18 cellular contexts compared by ENCODE assay signal in genomic region chr2:111665551-111666116, GRCh38.
DNase-seq lines count a peak whose midpoint lies in the region; ATAC-seq and TF ChIP-seq lines count a peak whose summit lies in the region.
"Had no signal": no experiment of that assay in that cellular context is flagged by ENCODE, and none has a peak within 500 bp of the region (broad histone marks: within the 10 kb centered on the region; RNA-seq: fewer than 3 reads in every experiment).

No MANE protein-coding gene starts in this region.

- no peaks in the 10 kb centered on the region for H4K20me1 ChIP-seq in DND-41 (ENCODE audit: insufficient read depth, low read length)

- no peak for TF ChIP-seq CTCF in DND-41 (IDR thresholded peaks at IDR 0.05; ENCODE audit: borderline replicate concordance, extremely low read depth, low read length, poor library complexity, severe bottlenecking)
- no peak for TF ChIP-seq CTCF in colonic mucosa (IDR thresholded peaks at IDR 0.05)

- no peak overlapping the region for H3K14ac ChIP-seq in mesenchymal stem cell (ENCODE audit: low read length in 2 of 2)

- no peak overlapping the region for H3K23ac ChIP-seq in mesenchymal stem cell (ENCODE audit: low read length in 2 of 2)

- peak overlapping the region in 1 of 2 experiments; percentile 6 for H2BK12ac ChIP-seq in mesenchymal stem cell (ENCODE audit: low read length in 2 of 2)

- H4K91ac ChIP-seq in mesenchymal stem cell (ENCODE audit: low read length), result no peak overlapping the region

- no peaks in the 10 kb centered on the region for H3K79me2 ChIP-seq in DND-41 (ENCODE audit: insufficient read depth, low read length)

- H2BK120ac ChIP-seq in mesenchymal stem cell (ENCODE audit: low read depth, low read length), result no peak overlapping the region

- H2BK5ac ChIP-seq in mesenchymal stem cell (ENCODE audit: low read depth, low read length, poor library complexity, severe bottlenecking), result no peak overlapping the region

- H3K18ac ChIP-seq in mesenchymal stem cell (ENCODE audit: low read depth in 1 of 2, low read length in 2 of 2), result no peak overlapping the region

- no peaks in the 10 kb centered on the region for H3K36me3 ChIP-seq in DND-41 (ENCODE audit: insufficient read depth, low read length)
- no peaks in the 10 kb centered on the region for H3K36me3 ChIP-seq in colonic mucosa
- no peaks in the 10 kb centered on the region for H3K36me3 ChIP-seq in mesenchymal stem cell (ENCODE audit: control insufficient read depth in 1 of 2, insufficient read depth in 2 of 2, low read depth in 1 of 2, low read length in 2 of 2)
- H3K36me3 ChIP-seq: Peyer's patch had no signal

- H3K4me1 ChIP-seq in DND-41 (ENCODE audit: insufficient read depth, low read length) (peaks cover 45% of the 10 kb centered on the region), colonic mucosa (no peaks in the 10 kb centered on the region), mesenchymal stem cell (ENCODE audit: control insufficient read depth, insufficient read depth, low read depth, low read length) (peaks cover 13% of the 10 kb centered on the region)

- H3K79me1 ChIP-seq in mesenchymal stem cell (replicated peaks; ENCODE audit: low read length, poor library complexity, severe bottlenecking), result no peaks in the 10 kb centered on the region

- H3K27me3 ChIP-seq in DND-41 (ENCODE audit: insufficient read depth, low read length, poor library complexity) (no peaks in the 10 kb centered on the region), colonic mucosa (no peaks in the 10 kb centered on the region), mesenchymal stem cell (ENCODE audit: control insufficient read depth in 1 of 2, insufficient read depth in 1 of 2, low read length in 2 of 2) (no peaks in the 10 kb centered on the region)
- H3K27me3 ChIP-seq: Peyer's patch had no signal

- H3K4me3 ChIP-seq in DND-41 (ENCODE audit: low read depth in 1 of 2, low read length in 2 of 2) (no peak overlapping the region), colonic mucosa (no peak overlapping the region), mesenchymal stem cell (ENCODE audit: insufficient read depth in 1 of 2, low read depth in 1 of 2, low read length in 2 of 2) (no peak overlapping the region)
- H3K4me3 ChIP-seq: Peyer's patch, SK-N-MC had no signal

- H3K9me3 ChIP-seq in DND-41 (ENCODE audit: insufficient read depth, low read length, severe bottlenecking) (peaks cover 9% of the 10 kb centered on the region), colonic mucosa (no peaks in the 10 kb centered on the region), mesenchymal stem cell (ENCODE audit: control insufficient read depth, low read length) (no peaks in the 10 kb centered on the region)
- H3K9me3 ChIP-seq: Caco-2, Peyer's patch had no signal

- no peak overlapping the region for H3K4ac ChIP-seq in mesenchymal stem cell (ENCODE audit: low read depth in 1 of 2, low read length in 2 of 2)

- H3K27ac ChIP-seq in DND-41 (ENCODE audit: low read length), result no peak overlapping the region
- H3K27ac ChIP-seq in colonic mucosa, result no peak overlapping the region
- H3K27ac ChIP-seq in mesenchymal stem cell (ENCODE audit: low read length, poor library complexity, severe bottlenecking), result no peak overlapping the region
- H3K27ac ChIP-seq: Peyer's patch, SK-N-MC had no signal

- peak; percentile 1 for DNase-seq in DND-41
- DNase-seq in MV-4-11 (lab: John Stamatoyannopoulos, UW), result peak; percentile 53
- DNase-seq in colonic mucosa, result peak; percentile 11
- DNase-seq in mesenchymal stem cell, result no peak
- DNase-seq in NCI-H1092 treated with DMSO at 0.1 percent for 48 hours (lab: John Stamatoyannopoulos, UW), result no peak
- DNase-seq: Caco-2; CD4-positive, CD25-positive, alpha-beta regulatory T cell; HCEC 1CT; NCI-H1436; NCI-H2029; NCI-H2171; NCI-H446; NCI-H69; Peyer's patch; Right ventricle myocardium superior had no signal

- ATAC-seq in DND-41 (ENCODE audit: insufficient read depth, low read depth), result no peak
- no peak for ATAC-seq in HG03045 (IDR thresholded peaks at IDR 0.05; ENCODE audit: unreplicated experiment)
- ATAC-seq in GM21529 (IDR thresholded peaks at IDR 0.05; ENCODE audit: unreplicated experiment), result no peak

- H4K8ac ChIP-seq in mesenchymal stem cell (ENCODE audit: low read length), result no peak overlapping the region

- WGBS in mesenchymal stem cell, result 98% methylated on average over 3 of the region's 3 CpGs

- peak overlapping the region; percentile 40 for H2AK5ac ChIP-seq in mesenchymal stem cell (ENCODE audit: low read length, severe bottlenecking)

- H2AFZ ChIP-seq in DND-41 (ENCODE audit: low read depth, low read length), result no peak overlapping the region
- no peak overlapping the region for H2AFZ ChIP-seq in mesenchymal stem cell (ENCODE audit: low read depth, low read length)

- H3K9ac ChIP-seq in DND-41 (ENCODE audit: low read depth, low read length), result no peak overlapping the region
- H3K9ac ChIP-seq in colonic mucosa (ENCODE audit: low read depth in 2 of 2, low read length in 2 of 2), result no peak overlapping the region
- no peak overlapping the region for H3K9ac ChIP-seq in mesenchymal stem cell (ENCODE audit: low read length)

- intact Hi-C loops in colonic mucosa (cut with DNase I), result no loop called here

- H2BK15ac ChIP-seq in mesenchymal stem cell (ENCODE audit: low read depth, poor library complexity, severe bottlenecking), result no peak overlapping the region

- H3K4me2 ChIP-seq in DND-41 (ENCODE audit: insufficient read depth, low read length) (no peak overlapping the region), mesenchymal stem cell (ENCODE audit: low read length, poor library complexity, severe bottlenecking) (no peak overlapping the region)

Comparison
In these comparisons a context has a peak if more than half of its experiments do, and no peak if none do; other contexts are left out.
1. DNase-seq: peak in DND-41 (single experiment), MV-4-11 (single experiment) and colonic mucosa (single experiment); none in mesenchymal stem cell (single experiment) and NCI-H1092 treated with DMSO at 0.1 percent for 48 hours (single experiment).